Comparison of ENCODE assay signal across 22 cellular contexts in the genomic region with DNA sequence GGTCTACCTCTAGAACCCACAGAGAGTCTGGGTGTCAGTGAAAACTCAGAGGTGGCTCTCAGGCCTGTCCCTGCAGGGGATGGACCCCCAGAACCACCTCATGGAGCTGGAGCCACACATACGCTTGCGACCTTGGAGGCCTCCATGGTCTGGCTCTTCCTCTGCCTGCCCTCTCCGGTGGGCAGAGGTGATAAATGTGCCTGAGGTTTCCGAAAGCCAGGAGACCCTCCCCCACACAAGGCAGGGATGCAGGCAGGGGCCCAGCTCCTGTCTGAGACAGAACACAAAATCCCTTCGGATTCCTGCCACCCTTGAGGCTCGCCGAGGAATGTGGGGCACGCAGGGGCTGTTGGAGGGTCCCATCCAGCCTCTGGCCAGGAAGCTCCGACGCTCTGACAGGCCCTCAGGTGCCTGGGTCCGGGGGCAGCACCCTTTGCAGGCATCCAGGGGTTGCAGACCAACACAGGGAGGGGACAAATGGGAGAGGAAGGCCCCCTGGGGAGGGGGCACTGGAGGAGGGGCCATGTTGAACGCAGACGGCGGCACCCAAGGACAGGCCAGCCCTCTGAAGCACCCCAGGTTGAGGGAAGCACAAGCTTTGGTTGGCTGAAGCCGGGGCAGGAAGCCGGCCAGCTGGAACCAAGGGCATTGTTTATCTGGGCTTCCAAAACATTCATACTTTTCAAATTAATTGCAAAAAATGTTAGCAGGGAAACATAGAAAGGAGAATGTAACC. TPM values are rescaled to one million over a fixed set of nuclear protein-coding genes. Genes with fewer than 3 reads are reported as not detected.
DNase-seq lines count a peak whose midpoint lies in the region; ATAC-seq and TF ChIP-seq lines count a peak whose summit lies in the region.
"Had no signal": no experiment of that assay in that cellular context is flagged by ENCODE, and none has a peak within 500 bp of the region (broad histone marks: within the 10 kb centered on the region; RNA-seq: fewer than 3 reads in every experiment).

No MANE protein-coding gene starts in this region.

- no peaks in the 10 kb centered on the region for H3K9me3 ChIP-seq in hepatocyte (ENCODE audit: low read depth)
- no peaks in the 10 kb centered on the region for H3K9me3 ChIP-seq in ovary
- no peaks in the 10 kb centered on the region for H3K9me3 ChIP-seq in upper lobe of left lung
- no peaks in the 10 kb centered on the region for H3K9me3 ChIP-seq in stomach
- H3K9me3 ChIP-seq in naive thymus-derived CD4-positive, alpha-beta T cell (ENCODE audit: control insufficient read depth in 2 of 3, low read length in 3 of 3): no peaks in the 10 kb centered on the region
- H3K9me3 ChIP-seq: MG63, upper lobe of right lung had no signal

- H3K9me3 Mint-ChIP-seq in activated T-cell treated with anti-CD3 and anti-CD28 coated beads, Interleukin-2, amount 50 U/mL, for 24 hours: no peaks in the 10 kb centered on the region
- no peaks in the 10 kb centered on the region for H3K9me3 Mint-ChIP-seq in activated T-cell treated with anti-CD3 and anti-CD28 coated beads, Interleukin-2, amount 50 U/mL, for 72 hours
- no peaks in the 10 kb centered on the region for H3K9me3 Mint-ChIP-seq in naive thymus-derived CD4-positive, alpha-beta T cell
- H3K9me3 Mint-ChIP-seq: activated T-cell treated with anti-CD3 and anti-CD28 coated beads, Interleukin-2, amount 50 U/mL, for 4 hours; H9; mesothelial cell of epicardium; neural progenitor cell; stimulated activated effector memory CD8-positive, alpha-beta T cell treated with anti-CD3 and anti-CD28 coated beads, Interleukin-12 subunit alpha, Interleukin-12 subunit beta, amount 100 ng/mL, for 72 hours had no signal

- H3K4me3 ChIP-seq in hepatocyte (no peak overlapping the region), ovary (no peak overlapping the region), upper lobe of left lung (no peak overlapping the region), stomach (no peak overlapping the region)
- H3K4me3 ChIP-seq in naive thymus-derived CD4-positive, alpha-beta T cell (ENCODE audit: low read length): no peak overlapping the region
- H3K4me3 ChIP-seq: MG63, neural progenitor cell, upper lobe of right lung had no signal

- CTCF ChIA-PET in naive thymus-derived CD4-positive, alpha-beta T cell (lab: Charles Lee): no interaction called here

- H3K27me3 Mint-ChIP-seq in activated T-cell treated with anti-CD3 and anti-CD28 coated beads, Interleukin-2, amount 50 U/mL, for 24 hours: peaks cover 14% of the 10 kb centered on the region
- peaks cover 10% of the 10 kb centered on the region for H3K27me3 Mint-ChIP-seq in activated T-cell treated with anti-CD3 and anti-CD28 coated beads, Interleukin-2, amount 50 U/mL, for 72 hours (ENCODE audit: low read depth)
- H3K27me3 Mint-ChIP-seq in naive thymus-derived CD4-positive, alpha-beta T cell: peaks cover 0 to 16% (median 7%) of the 10 kb centered on the region in 5 donors

- H3K27me3 ChIP-seq in hepatocyte (peaks cover 1% of the 10 kb centered on the region), ovary (no peaks in the 10 kb centered on the region), upper lobe of left lung (no peaks in the 10 kb centered on the region), stomach (peaks cover 0 to 11% (median 0%) of the 10 kb centered on the region in 3 donors)
- no peaks in the 10 kb centered on the region for H3K27me3 ChIP-seq in naive thymus-derived CD4-positive, alpha-beta T cell (ENCODE audit: control insufficient read depth in 2 of 2, insufficient read depth in 2 of 2, low read length in 2 of 2)
- H3K27me3 ChIP-seq: MG63, upper lobe of right lung had no signal

- H3K9me2 ChIP-seq in hepatocyte (replicated peaks; ENCODE audit: insufficient read depth): no peaks in the 10 kb centered on the region

- no peaks in the 10 kb centered on the region for H4K20me1 ChIP-seq in hepatocyte (ENCODE audit: insufficient read depth, poor library complexity, severe bottlenecking)

- no peak for ATAC-seq in activated T-cell treated with anti-CD3 and anti-CD28 coated beads, Interleukin-2, amount 50 U/mL, for 72 hours (replicated peaks in 1 of 2)
- no peak for ATAC-seq in upper lobe of left lung (ENCODE audit: low FRiP score in 2 of 2)
- no peak for ATAC-seq in naive thymus-derived CD4-positive, alpha-beta T cell
- ATAC-seq: activated T-cell treated with anti-CD3 and anti-CD28 coated beads, Interleukin-2, amount 50 U/mL, for 4 hours; stimulated activated effector memory CD8-positive, alpha-beta T cell treated with anti-CD3 and anti-CD28 coated beads, Interleukin-12 subunit alpha, Interleukin-12 subunit beta, amount 100 ng/mL, for 72 hours; upper lobe of right lung had no signal

- WGBS in hepatocyte (ENCODE audit: low lambda C conversion rate, missing lambda C conversion rate): 65% methylated on average over 16 of the region's 16 CpGs
- 29 to 40% (median 30%) methylated on average over 16 of the region's 16 CpGs for WGBS in ovary, 3 donors
- WGBS in upper lobe of left lung, 2 donors: 77% methylated on average over 9 to 14 of the region's 16 CpGs
- WGBS in stomach, 5 donors: 65 to 83% (median 79%) methylated on average over 7 to 16 of the region's 16 CpGs

- H3K27ac ChIP-seq in hepatocyte (no peak overlapping the region), ovary (peak overlapping the region in 1 of 2 donors; percentile 55), upper lobe of left lung (peak overlapping the region in 1 of 4 donors; percentile 4), stomach (peak overlapping the region in 1 of 5 donors; percentile 4)
- H3K27ac ChIP-seq in naive thymus-derived CD4-positive, alpha-beta T cell (ENCODE audit: low read depth, low read length): no peak overlapping the region
- H3K27ac ChIP-seq: neural progenitor cell, upper lobe of right lung had no signal

- H3K36me3 ChIP-seq in hepatocyte (replicated peaks; ENCODE audit: insufficient read depth, low read depth): no peaks in the 10 kb centered on the region
- H3K36me3 ChIP-seq in ovary: no peaks in the 10 kb centered on the region
- H3K36me3 ChIP-seq in upper lobe of left lung: no peaks in the 10 kb centered on the region
- H3K36me3 ChIP-seq in stomach: no peaks in the 10 kb centered on the region
- no peaks in the 10 kb centered on the region for H3K36me3 ChIP-seq in naive thymus-derived CD4-positive, alpha-beta T cell (ENCODE audit: control insufficient read depth in 2 of 3, insufficient read depth in 3 of 3, low read length in 3 of 3)
- H3K36me3 ChIP-seq: MG63, neural progenitor cell, upper lobe of right lung had no signal

- H3K4me2 ChIP-seq in hepatocyte: peak overlapping the region; percentile 37
- H3K4me2 ChIP-seq: neural progenitor cell had no signal

- no peak overlapping the region for H3K4me3 Mint-ChIP-seq in activated T-cell treated with anti-CD3 and anti-CD28 coated beads, Interleukin-2, amount 50 U/mL, for 24 hours
- no peak overlapping the region for H3K4me3 Mint-ChIP-seq in activated T-cell treated with anti-CD3 and anti-CD28 coated beads, Interleukin-2, amount 50 U/mL, for 72 hours
- H3K4me3 Mint-ChIP-seq in naive thymus-derived CD4-positive, alpha-beta T cell: no peak overlapping the region
- H3K4me3 Mint-ChIP-seq: activated T-cell treated with anti-CD3 and anti-CD28 coated beads, Interleukin-2, amount 50 U/mL, for 4 hours; H9; mesothelial cell of epicardium; neural progenitor cell; stimulated activated effector memory CD8-positive, alpha-beta T cell treated with anti-CD3 and anti-CD28 coated beads, Interleukin-12 subunit alpha, Interleukin-12 subunit beta, amount 100 ng/mL, for 72 hours had no signal

- H3K4me1 Mint-ChIP-seq in activated T-cell treated with anti-CD3 and anti-CD28 coated beads, Interleukin-2, amount 50 U/mL, for 24 hours (ENCODE audit: low read depth): peaks cover 8% of the 10 kb centered on the region
- no peaks in the 10 kb centered on the region for H3K4me1 Mint-ChIP-seq in activated T-cell treated with anti-CD3 and anti-CD28 coated beads, Interleukin-2, amount 50 U/mL, for 72 hours (ENCODE audit: low read depth)
- peaks cover 0 to 14% (median 5%) of the 10 kb centered on the region in 7 donors for H3K4me1 Mint-ChIP-seq in naive thymus-derived CD4-positive, alpha-beta T cell
- H3K4me1 Mint-ChIP-seq: stimulated activated effector memory CD8-positive, alpha-beta T cell treated with anti-CD3 and anti-CD28 coated beads, Interleukin-12 subunit alpha, Interleukin-12 subunit beta, amount 100 ng/mL, for 72 hours had no signal

- H3K36me3 Mint-ChIP-seq in activated T-cell treated with anti-CD3 and anti-CD28 coated beads, Interleukin-2, amount 50 U/mL, for 24 hours (ENCODE audit: low read depth): no peaks in the 10 kb centered on the region
- no peaks in the 10 kb centered on the region for H3K36me3 Mint-ChIP-seq in activated T-cell treated with anti-CD3 and anti-CD28 coated beads, Interleukin-2, amount 50 U/mL, for 72 hours (ENCODE audit: insufficient read depth in 2 of 2)
- H3K36me3 Mint-ChIP-seq in naive thymus-derived CD4-positive, alpha-beta T cell: no peaks in the 10 kb centered on the region
- H3K36me3 Mint-ChIP-seq: mesothelial cell of epicardium; neural progenitor cell; stimulated activated effector memory CD8-positive, alpha-beta T cell treated with anti-CD3 and anti-CD28 coated beads, Interleukin-12 subunit alpha, Interleukin-12 subunit beta, amount 100 ng/mL, for 72 hours had no signal

- H3K27ac Mint-ChIP-seq in activated T-cell treated with anti-CD3 and anti-CD28 coated beads, Interleukin-2, amount 50 U/mL, for 24 hours: no peak overlapping the region
- no peak overlapping the region for H3K27ac Mint-ChIP-seq in activated T-cell treated with anti-CD3 and anti-CD28 coated beads, Interleukin-2, amount 50 U/mL, for 72 hours
- no peak overlapping the region for H3K27ac Mint-ChIP-seq in naive thymus-derived CD4-positive, alpha-beta T cell
- H3K27ac Mint-ChIP-seq: H9; mesothelial cell of epicardium; neural progenitor cell; stimulated activated effector memory CD8-positive, alpha-beta T cell treated with anti-CD3 and anti-CD28 coated beads, Interleukin-12 subunit alpha, Interleukin-12 subunit beta, amount 100 ng/mL, for 72 hours had no signal

- POLR2A ChIA-PET in naive thymus-derived CD4-positive, alpha-beta T cell (lab: Charles Lee): no interaction called here

- no peaks in the 10 kb centered on the region for H3K79me2 ChIP-seq in hepatocyte

- no peak overlapping the region for H2AFZ ChIP-seq in hepatocyte
- H2AFZ ChIP-seq: neural progenitor cell had no signal

- intact Hi-C loops in ovary (cut with DNase I) (loop anchor here in 1 of 4 donors (10.0 kb wide), 1 partner anchor 80 kb away; no protein-coding TSS in a partner anchor), stomach (cut with DNase I; ENCODE audit: low total_unique reads) (no loop called here)
- intact Hi-C loops in naive thymus-derived CD4-positive, alpha-beta T cell (cut with micrococcal nuclease): no loop called here

- TF ChIP-seq CTCF in hepatocyte (IDR thresholded peaks at IDR 0.05; ENCODE audit: poor library complexity) (no peak), ovary (IDR thresholded peaks at IDR 0.05) (no peak), upper lobe of left lung (IDR thresholded peaks at IDR 0.05) (no peak), stomach (IDR thresholded peaks at IDR 0.05) (no peak)

- TF ChIP-seq POLR2A in ovary (IDR thresholded peaks at IDR 0.05) (no peak), upper lobe of left lung (IDR thresholded peaks at IDR 0.05) (no peak), stomach (IDR thresholded peaks at IDR 0.05) (no peak)

- TF ChIP-seq EP300 in ovary (IDR thresholded peaks at IDR 0.05): no peak
- no peak for TF ChIP-seq EP300 in upper lobe of left lung (IDR thresholded peaks at IDR 0.05)
- TF ChIP-seq EP300 in stomach (IDR thresholded peaks at IDR 0.05): no peak

- H3K4me1 ChIP-seq in hepatocyte (ENCODE audit: insufficient read depth): peaks cover 35% of the 10 kb centered on the region
- peaks cover 46% of the 10 kb centered on the region for H3K4me1 ChIP-seq in ovary (ENCODE audit: insufficient read depth)
- H3K4me1 ChIP-seq in upper lobe of left lung: peaks cover 30 to 41% (median 36%) of the 10 kb centered on the region in 4 donors
- peaks cover 32 to 66% (median 55%) of the 10 kb centered on the region in 4 donors for H3K4me1 ChIP-seq in stomach
- H3K4me1 ChIP-seq in naive thymus-derived CD4-positive, alpha-beta T cell (ENCODE audit: control insufficient read depth in 2 of 2, insufficient read depth in 2 of 2, low read length in 2 of 2): no peaks in the 10 kb centered on the region

- DNase-seq in activated T-cell treated with anti-CD3 and anti-CD28 coated beads, Interleukin-2, amount 50 U/mL, for 24 hours: peak; percentile 3
- no peak for DNase-seq in activated T-cell treated with anti-CD3 and anti-CD28 coated beads, Interleukin-2, amount 50 U/mL, for 72 hours
- no peak for DNase-seq in hepatocyte (ENCODE audit: low spot score)
- peak in 4 of 5 donors; percentile 53 to 82 (median 58) for DNase-seq in ovary
- DNase-seq in upper lobe of left lung: peak; percentile 17 to 46
- no peak for DNase-seq in stomach
- DNase-seq in naive thymus-derived CD4-positive, alpha-beta T cell: no peak
- DNase-seq in stimulated activated CD4-positive, alpha-beta T cell treated with anti-CD3 and anti-CD28 coated beads, Interleukin-12 subunit alpha, Interleukin-12 subunit beta, amount 100 ng/mL, for 4 hours: no peak
- DNase-seq: activated CD4-positive, alpha-beta T cell treated with anti-CD3 and anti-CD28 coated beads, Interleukin-2, amount 50 U/mL, for 48 hours; activated naive CD4-positive, alpha-beta T cell treated with anti-CD3 and anti-CD28 coated beads, Interleukin-2, amount 50 U/mL, for 16 hours; activated T-cell treated with anti-CD3 and anti-CD28 coated beads, Interleukin-2, amount 50 U/mL, for 4 hours; cerebellar nuclear complex; effector CD4-positive, alpha-beta T cell; MG63; NCI-H1436; NCI-H510A; SHP77; upper lobe of right lung had no signal

RNA-seq across cellular contexts. Expression of a gene that starts 4.1 kb away (rescaled TPM):
- total RNA-seq in activated T-cell treated with anti-CD3 and anti-CD28 coated beads, Interleukin-2, amount 50 U/mL, for 72 hours: 1 to 10 TPM in 1 of 2 donors, under 1 TPM in 1; 0.36 to 4.1 TPM
- total RNA-seq in hepatocyte (3.5 and 6.5 TPM in 2 replicates), ovary (10 to 100 TPM; 32.7 to 69.5 (median 50.3) TPM), upper lobe of left lung (100 to 1,000 TPM in 1 of 6 donors, 10 to 100 TPM in 5; 26.0 to 189 (median 38.9) TPM), stomach (100 to 1,000 TPM in 1 of 5 donors, 10 to 100 TPM in 4; 11.4 to 106 (median 22.7) TPM)
- polyA plus RNA-seq in hepatocyte (3.7 and 4.6 TPM in 2 replicates), ovary (10 to 100 TPM; 16.7 to 29.5 TPM), stomach (1 to 10 TPM; 2.0 to 2.7 (median 2.3) TPM)
- 100 to 1,000 TPM in 1 of 5 experiments, 10 to 100 TPM in 4; 20.3 to 120 (median 56.3) TPM for total RNA-seq in naive thymus-derived CD4-positive, alpha-beta T cell
- 1 to 10 TPM; 1.0 to 1.4 TPM for polyA plus RNA-seq in naive thymus-derived CD4-positive, alpha-beta T cell

Comparison
In these comparisons a context has a peak if more than half of its experiments do, and no peak if none do; other contexts are left out.
1. DNase-seq: peak in activated T-cell treated with anti-CD3 and anti-CD28 coated beads, Interleukin-2, amount 50 U/mL, for 24 hours (single experiment), ovary (4 of 5) and upper lobe of left lung (2 of 2); none in activated T-cell treated with anti-CD3 and anti-CD28 coated beads, Interleukin-2, amount 50 U/mL, for 72 hours (0 of 2), hepatocyte (single experiment), stomach (single experiment), naive thymus-derived CD4-positive, alpha-beta T cell (0 of 9) and stimulated activated CD4-positive, alpha-beta T cell treated with anti-CD3 and anti-CD28 coated beads, Interleukin-12 subunit alpha, Interleukin-12 subunit beta, amount 100 ng/mL, for 4 hours (single experiment).